8 cellular contexts compared by ENCODE assay signal in genomic region chr12:71663561-71664410, GRCh38. TPM values are rescaled to one million over a fixed set of nuclear protein-coding genes. Genes with fewer than 3 reads are reported as not detected.
DNase-seq lines count a peak whose midpoint lies in the region; ATAC-seq and TF ChIP-seq lines count a peak whose summit lies in the region.

THAP2 (plus strand) TSS chr12:71664301; CDS start chr12:71664510, 209 bp downstream.
ZFC3H1 (minus strand) TSS chr12:71663848; CDS start chr12:71663610, 238 bp downstream.

- POLR2A ChIA-PET in naive thymus-derived CD8-positive, alpha-beta T cell (lab: Charles Lee): interaction anchor here (0.9 to 4.2 kb wide), 19 partner anchors 11 to 1924 kb away, joined by 3 to 213 read pairs (median 5); partner anchors contain the start of genes CNOT2, RAB21, TBC1D15 and TMEM19

- H3K27me3 ChIP-seq in GM23248 (replicated peaks; ENCODE audit: insufficient read depth): no peaks in the 10 kb centered on the region

- peak within 1 kb of the TSS; percentile 99 for H3K9ac ChIP-seq in GM23248

- peak within 1 kb of the TSS; percentile 89 for H2AFZ ChIP-seq in GM23248

- peaks cover 29% of the 10 kb centered on the region for H3K4me1 ChIP-seq in GM23248 (ENCODE audit: insufficient read depth)

- no peaks in the 10 kb centered on the region for H3K9me3 Mint-ChIP-seq in activated T-helper 17 cell treated with anti-CD3 and anti-CD28 coated beads, Interleukin-2, amount 50 U/mL, for 72 hours
- peaks cover 0 to 9% (median 0%) of the 10 kb centered on the region in 9 donors for H3K9me3 Mint-ChIP-seq in naive thymus-derived CD8-positive, alpha-beta T cell

- peaks cover 18% of the 10 kb centered on the region for H3K36me3 ChIP-seq in GM23248 (ENCODE audit: low read depth)

- no peaks in the 10 kb centered on the region for H3K9me3 ChIP-seq in GM23248 (ENCODE audit: low read depth)

- ATAC-seq in activated T-helper 17 cell treated with anti-CD3 and anti-CD28 coated beads, Interleukin-2, amount 50 U/mL, for 72 hours (replicated peaks): peak; percentile 81
- peak; percentile 83 for ATAC-seq in naive thymus-derived CD8-positive, alpha-beta T cell

- 1 to 2% methylated on average over 56 to 57 of the region's 57 CpGs for WGBS in GM23248 (ENCODE audit: low coverage in 1 of 2, low lambda C conversion rate in 2 of 2, missing lambda C conversion rate in 2 of 2), 2 experiments

- H3K4me3 ChIP-seq in GM23248 (peak within 1 kb of the TSS; percentile 98), fibroblast of mammary gland (ENCODE audit: control insufficient read depth, low read depth, low read length) (peak within 1 kb of the TSS; percentile 95)

- no peaks in the 10 kb centered on the region; the same call in 1 of the 2 replicates for H4K20me1 ChIP-seq in GM23248 (ENCODE audit: insufficient read depth)

- no peaks in the 10 kb centered on the region for H3K27me3 Mint-ChIP-seq in activated T-helper 17 cell treated with anti-CD3 and anti-CD28 coated beads, Interleukin-2, amount 50 U/mL, for 72 hours
- no peaks in the 10 kb centered on the region for H3K27me3 Mint-ChIP-seq in naive thymus-derived CD8-positive, alpha-beta T cell

- peak within 1 kb of the TSS; percentile 100 for H3K27ac Mint-ChIP-seq in activated T-helper 17 cell treated with anti-CD3 and anti-CD28 coated beads, Interleukin-2, amount 50 U/mL, for 72 hours
- peak within 1 kb of the TSS; percentile 95 to 100 (median 99) for H3K27ac Mint-ChIP-seq in naive thymus-derived CD8-positive, alpha-beta T cell

- peaks cover 29% of the 10 kb centered on the region for H3F3A ChIP-seq in GM23248 (ENCODE audit: insufficient read depth)

- peak within 1 kb of the TSS; percentile 99 for H3K4me2 ChIP-seq in GM23248 (ENCODE audit: unreplicated experiment)

- no peak for TF ChIP-seq CTCF in fibroblast of mammary gland (conservative IDR thresholded peaks at IDR 0.05; ENCODE audit: control insufficient read depth, insufficient read depth, low read depth, low read length)

- H3K9me2 ChIP-seq in GM23248 (ENCODE audit: insufficient read depth): no peaks in the 10 kb centered on the region

- peak within 1 kb of the TSS; percentile 98 for H3K4me3 Mint-ChIP-seq in activated T-helper 17 cell treated with anti-CD3 and anti-CD28 coated beads, Interleukin-2, amount 50 U/mL, for 72 hours
- peak within 1 kb of the TSS; percentile 95 to 100 (median 99) for H3K4me3 Mint-ChIP-seq in naive thymus-derived CD8-positive, alpha-beta T cell

- H3K36me3 Mint-ChIP-seq in activated T-helper 17 cell treated with anti-CD3 and anti-CD28 coated beads, Interleukin-2, amount 50 U/mL, for 72 hours (ENCODE audit: low read depth): peaks cover 50% of the 10 kb centered on the region
- peaks cover 8 to 26% (median 12%) of the 10 kb centered on the region in 3 donors for H3K36me3 Mint-ChIP-seq in naive thymus-derived CD8-positive, alpha-beta T cell

- DNase-seq in EH (ENCODE audit: low read depth) (peak; percentile 100), GM23248 (peak; percentile 100), Kasumi-1 (lab: John Stamatoyannopoulos, UW) (peak; percentile 100), RKO (ENCODE audit: low spot score) (peak; percentile 100), fibroblast of mammary gland (ENCODE audit: low read depth) (peak; percentile 100)
- DNase-seq in naive thymus-derived CD8-positive, alpha-beta T cell: peak; percentile 75 to 97 (median 94)
- peak; percentile 87 to 96 (median 93) for DNase-seq in stimulated activated naive CD4-positive, alpha-beta T cell (lab: John Stamatoyannopoulos, UW)

- peak within 1 kb of the TSS; percentile 99 for H3K27ac ChIP-seq in GM23248

- in situ Hi-C loops in GM23248 (cut with MboI): no loop called here

- H3K79me2 ChIP-seq in GM23248 (ENCODE audit: insufficient read depth): peaks cover 76% of the 10 kb centered on the region

- H3K4me1 Mint-ChIP-seq in activated T-helper 17 cell treated with anti-CD3 and anti-CD28 coated beads, Interleukin-2, amount 50 U/mL, for 72 hours: peaks cover 20% of the 10 kb centered on the region
- peaks cover 24 to 58% (median 53%) of the 10 kb centered on the region in 4 donors for H3K4me1 Mint-ChIP-seq in naive thymus-derived CD8-positive, alpha-beta T cell

RNA-seq across cellular contexts. Expression of gene THAP2, which starts in this region (rescaled TPM):
- total RNA-seq in GM23248 (2014; rRNA removed; shearing (Covaris generic)): 8.0 and 10.3 TPM in 2 replicates
- polyA plus RNA-seq in GM23248 (2016; fragmentation: Nextera tagmentation; extraction: Ambion mirVana): 5.0 and 7.0 TPM in 2 replicates
- total RNA-seq in activated T-helper 17 cell treated with anti-CD3 and anti-CD28 coated beads, Interleukin-2, amount 50 U/mL, for 72 hours: 10 to 100 TPM in 1 of 2 donors, 1 to 10 TPM in 1; 8.7 to 10.9 TPM
- total RNA-seq in naive thymus-derived CD8-positive, alpha-beta T cell: 10 to 100 TPM; 14.3 to 15.8 TPM
- 10 to 100 TPM in 1 of 3 donors, 1 to 10 TPM in 2; 9.6 to 11.6 (median 9.7) TPM for polyA plus RNA-seq in naive thymus-derived CD8-positive, alpha-beta T cell

RNA-seq across cellular contexts. Expression of gene ZFC3H1, which starts in this region (rescaled TPM):
- 13.4 and 15.1 TPM in 2 replicates for total RNA-seq in GM23248 (2014; rRNA removed; shearing (Covaris generic))
- polyA plus RNA-seq in GM23248 (2016; fragmentation: Nextera tagmentation; extraction: Ambion mirVana): 25.4 and 27.0 TPM in 2 replicates
- 100 to 1,000 TPM in 1 of 2 donors, 10 to 100 TPM in 1; 61.6 to 111 TPM for total RNA-seq in activated T-helper 17 cell treated with anti-CD3 and anti-CD28 coated beads, Interleukin-2, amount 50 U/mL, for 72 hours
- total RNA-seq in naive thymus-derived CD8-positive, alpha-beta T cell: 100 to 1,000 TPM; 117 to 118 TPM
- 10 to 100 TPM; 19.1 to 28.5 (median 21.3) TPM for polyA plus RNA-seq in naive thymus-derived CD8-positive, alpha-beta T cell

Comparison
In these comparisons a context has a peak if more than half of its experiments do, and no peak if none do; other contexts are left out.
1. Peak in every context shown above with its lines: DNase-seq, ATAC-seq, H3K4me3 ChIP-seq and H3K27ac ChIP-seq.